Comparison of ENCODE assay signal across 8 cellular contexts in the genomic region with DNA sequence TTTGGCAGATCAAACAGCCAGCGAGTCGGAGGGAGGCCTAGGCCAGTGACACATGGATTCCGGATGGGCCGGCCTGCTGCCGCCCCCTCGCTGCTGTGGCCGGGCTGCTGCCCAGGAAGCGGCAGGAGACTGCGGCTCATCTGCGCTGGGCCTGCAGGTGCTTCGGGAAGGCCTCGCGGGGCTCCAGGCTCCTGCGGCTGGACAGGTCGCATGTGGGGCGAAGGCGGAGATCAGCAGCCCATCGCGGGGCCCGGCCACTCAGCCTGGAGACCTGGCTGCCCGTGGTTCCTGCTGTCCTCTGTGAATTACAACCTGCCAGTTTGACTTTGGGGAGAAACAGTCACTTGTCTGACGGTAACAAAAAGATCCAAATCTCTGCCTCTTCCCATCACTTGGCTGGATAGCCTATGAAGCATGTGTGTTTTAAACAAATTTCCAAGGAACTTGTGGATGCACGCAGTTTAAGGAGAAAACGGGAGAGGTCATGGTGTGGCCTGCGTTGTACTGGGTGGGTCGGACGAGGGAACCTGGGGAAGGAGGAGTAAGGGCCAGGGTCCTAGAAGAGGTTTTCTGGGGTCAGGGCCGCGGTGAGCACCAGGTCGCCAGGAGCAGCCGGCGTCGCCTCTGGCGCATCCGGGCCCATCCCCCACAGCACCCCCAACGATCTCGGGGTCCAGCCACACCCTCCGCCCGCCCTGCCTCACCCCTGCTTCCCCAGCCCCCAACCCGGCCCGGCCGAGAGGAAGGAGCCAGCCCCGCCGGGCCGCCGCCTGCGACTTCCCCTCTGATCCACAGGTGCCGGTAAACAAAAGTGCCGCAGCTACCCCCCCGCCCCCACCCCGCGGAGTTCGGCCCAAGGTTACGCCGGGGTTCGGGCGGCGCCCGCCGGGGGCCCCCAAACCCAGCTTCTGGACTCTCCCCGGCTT. TPM values are rescaled to one million over a fixed set of nuclear protein-coding genes. Genes with fewer than 3 reads are reported as not detected.
A peak's percentile ranks its signal among the peaks of the same experiment; 100 is the strongest.
DNase-seq lines count a peak whose midpoint lies in the region; ATAC-seq, FAIRE-seq and TF ChIP-seq lines count a peak whose summit lies in the region.

No MANE protein-coding gene starts in this region.

- no peak for TF ChIP-seq CTCF in keratinocyte (optimal IDR thresholded peaks at IDR 0.05 in 1 of 3, IDR thresholded peaks at IDR 0.05 in 1 of 3, conservative IDR thresholded peaks at IDR 0.05 in 1 of 3; ENCODE audit: extremely low read depth in 1 of 3, insufficient read depth in 2 of 3, low read length in 3 of 3)

- H3K27ac ChIP-seq in keratinocyte (ENCODE audit: control insufficient read depth, insufficient read depth, low read length) = no peak overlapping the region

- no peak overlapping the region for H3K9ac ChIP-seq in NT2/D1 (ENCODE audit: insufficient read length, low read depth)
- no peak overlapping the region for H3K9ac ChIP-seq in keratinocyte (ENCODE audit: control insufficient read depth, extremely low read depth, insufficient read depth, low read length)

- H3K27me3 ChIP-seq in NT2/D1 (ENCODE audit: insufficient read depth, insufficient read length) = peaks cover 67% of the 10 kb centered on the region
- H3K27me3 ChIP-seq in keratinocyte (ENCODE audit: control insufficient read depth, extremely low read depth, insufficient read depth, low read length) = peaks cover 28% of the 10 kb centered on the region

- H3K9me1 ChIP-seq in keratinocyte (ENCODE audit: control insufficient read depth, extremely low read depth, insufficient read depth, low read length) = no peaks in the 10 kb centered on the region

- no peaks in the 10 kb centered on the region for H4K20me1 ChIP-seq in keratinocyte (ENCODE audit: control insufficient read depth, extremely low read depth, insufficient read depth, low read length)

- no peaks in the 10 kb centered on the region for H3K27me3 Mint-ChIP-seq in activated naive CD8-positive, alpha-beta T cell

- no peak overlapping the region for H2AFZ ChIP-seq in keratinocyte (ENCODE audit: control insufficient read depth, low read length)

- H3K9me3 ChIP-seq in NT2/D1 (ENCODE audit: insufficient read depth, low read length) (no peaks in the 10 kb centered on the region), keratinocyte (ENCODE audit: control insufficient read depth, low read depth, low read length) (no peaks in the 10 kb centered on the region)

- peaks cover 2% of the 10 kb centered on the region for H3K36me3 Mint-ChIP-seq in activated naive CD8-positive, alpha-beta T cell

- H3K9me3 Mint-ChIP-seq in activated naive CD8-positive, alpha-beta T cell (ENCODE audit: low read depth) = no peaks in the 10 kb centered on the region

- no peak for DNase-seq in NT2/D1 (ENCODE audit: low read depth, low spot score)
- DNase-seq in keratinocyte (ENCODE audit: low read depth, low spot score) = no peak
- peak; percentile 63 for DNase-seq in stimulated activated CD4-positive, alpha-beta T cell treated with anti-CD3 and anti-CD28 coated beads, Interleukin-4, amount 100 ng/mL, for 1 hour
- DNase-seq in NCI-H187 treated with DMSO at 0.1 percent for 48 hours (lab: John Stamatoyannopoulos, UW) = no peak
- no peak for DNase-seq in SHP77 treated with DMSO at 0.1 percent for 48 hours (lab: John Stamatoyannopoulos, UW)

- H3K4me1 Mint-ChIP-seq in activated naive CD8-positive, alpha-beta T cell (ENCODE audit: low read depth) = peaks cover 71% of the 10 kb centered on the region

- H3K36me3 ChIP-seq in NT2/D1 (ENCODE audit: insufficient read depth, insufficient read length, low read length) = no peaks in the 10 kb centered on the region
- no peaks in the 10 kb centered on the region for H3K36me3 ChIP-seq in keratinocyte (ENCODE audit: control insufficient read depth in 2 of 2, extremely low read depth in 1 of 2, insufficient read depth in 2 of 2, low read length in 2 of 2)

- ATAC-seq in GM18907 (IDR thresholded peaks at IDR 0.05; ENCODE audit: unreplicated experiment) (no peak), HG02588 (IDR thresholded peaks at IDR 0.05; ENCODE audit: unreplicated experiment) (no peak)

- peak overlapping the region; percentile 51 for H3K4me2 ChIP-seq in keratinocyte (ENCODE audit: control insufficient read depth, extremely low read depth, insufficient read depth, low read depth, low read length)

- no peak for FAIRE-seq in keratinocyte (lab: Jason Lieb, UNC)

- dilution Hi-C loops in keratinocyte (cut with MboI; ENCODE audit: extremely low pct_ligation_motif_present, low sequenced_read_pairs) = no loop called here

- H3K4me3 ChIP-seq in NT2/D1 (ENCODE audit: insufficient read length, low read depth) (peak overlapping the region; percentile 18), keratinocyte (ENCODE audit: control insufficient read depth in 2 of 3, extremely low read depth in 1 of 3, insufficient read depth in 2 of 3, low read depth in 1 of 3, low read length in 3 of 3) (no peak overlapping the region)

- H3K27ac Mint-ChIP-seq in activated naive CD8-positive, alpha-beta T cell = peak overlapping the region; percentile 98

- H3K4me3 Mint-ChIP-seq in activated naive CD8-positive, alpha-beta T cell = peak overlapping the region; percentile 96

- no peaks in the 10 kb centered on the region for H3K4me1 ChIP-seq in NT2/D1 (ENCODE audit: insufficient read depth, insufficient read length)
- peaks cover 18% of the 10 kb centered on the region for H3K4me1 ChIP-seq in keratinocyte (ENCODE audit: control insufficient read depth, extremely low read depth, insufficient read depth, low read length)

- no peaks in the 10 kb centered on the region for H3K79me2 ChIP-seq in keratinocyte (ENCODE audit: control insufficient read depth, insufficient read depth, low read length)

RNA-seq across cellular contexts. Expression of a gene that starts 1.6 kb away (rescaled TPM):
- polyA plus RNA-seq in keratinocyte = 0.03 to 0.18 TPM (median 0.14 TPM) in 3 replicates
- polyA plus RNA-seq in keratinocyte (2011; ENCODE audit: low read depth) = 0.26 TPM
- 0.05 TPM in 2 replicates for polyA plus RNA-seq in keratinocyte (2011; cell fraction: cytosol; rRNA removed)
- polyA plus RNA-seq in keratinocyte (2011; cell fraction: nucleus; rRNA removed) = 0.90 and 1.2 TPM in 2 replicates
- polyA plus RNA-seq in keratinocyte (2012; ENCODE audit: low replicate concordance) = 0.05 and 0.21 TPM in 2 replicates
- polyA minus RNA-seq in keratinocyte = 0.19 to 1.2 TPM (median 1.0 TPM) in 3 replicates
- polyA minus RNA-seq in keratinocyte (2011; cell fraction: cytosol; rRNA and poly(A)+ RNA removed) = not detected
- polyA minus RNA-seq in keratinocyte (2011; cell fraction: nucleus; rRNA and poly(A)+ RNA removed) = 0.74 and 1.5 TPM in 2 replicates
